Comparison of ENCODE assay signal across 8 cellular contexts in genomic region chr7:142853739-142854504, GRCh38. TPM values are rescaled to one million over a fixed set of nuclear protein-coding genes. Genes with fewer than 3 reads are reported as not detected.
DNase-seq lines count a peak whose midpoint lies in the region; ATAC-seq and TF ChIP-seq lines count a peak whose summit lies in the region.

No MANE protein-coding gene starts in this region.

- H3K4me3 ChIP-seq in CD8-positive, alpha-beta memory T cell (ENCODE audit: low read length): peak overlapping the region; percentile 70
- H3K4me3 ChIP-seq in Peyer's patch (peak overlapping the region; percentile 57 to 79 (median 64)), fibroblast of villous mesenchyme (ENCODE audit: low read depth, low read length) (peak overlapping the region; percentile 86), neural cell (ENCODE audit: low read length) (peak overlapping the region; percentile 75)

- no peaks in the 10 kb centered on the region for H4K20me1 ChIP-seq in neural cell (ENCODE audit: insufficient read depth)

- no peak for TF ChIP-seq POLR2A in Peyer's patch (IDR thresholded peaks at IDR 0.05)

- H3K4me3 Mint-ChIP-seq in CD8-positive, alpha-beta memory T cell: peak overlapping the region; percentile 90 to 98 (median 96)

- H3K9me3 Mint-ChIP-seq in CD8-positive, alpha-beta memory T cell: no peaks in the 10 kb centered on the region

- CTCF ChIA-PET in CD8-positive, alpha-beta memory T cell (lab: Charles Lee): interaction anchor here (0.8 to 3.2 kb wide), 11 partner anchors 10 to 361 kb away, joined by 3 to 28 read pairs (median 5); no protein-coding TSS in a partner anchor

- H3F3A ChIP-seq in neural cell (ENCODE audit: insufficient read depth, low read length, poor library complexity, severe bottlenecking): no peaks in the 10 kb centered on the region

- H3K4me2 ChIP-seq in neural cell (ENCODE audit: low read length): peak overlapping the region; percentile 76

- no peaks in the 10 kb centered on the region for H3K36me3 ChIP-seq in CD8-positive, alpha-beta memory T cell (ENCODE audit: insufficient read depth, low read length)
- H3K36me3 ChIP-seq in Peyer's patch: no peaks in the 10 kb centered on the region
- no peaks in the 10 kb centered on the region for H3K36me3 ChIP-seq in neural cell (ENCODE audit: insufficient read depth, low read length)

- peak; percentile 31 for TF ChIP-seq EP300 in neural cell (conservative IDR thresholded peaks at IDR 0.05; ENCODE audit: poor library complexity, severe bottlenecking)

- TF ChIP-seq CTCF in Peyer's patch (IDR thresholded peaks at IDR 0.05) (peak; percentile 59 to 81 (median 70)), fibroblast of villous mesenchyme (IDR thresholded peaks at IDR 0.05; ENCODE audit: insufficient read depth, low read depth, low read length) (peak; percentile 87), neural cell (IDR thresholded peaks at IDR 0.05; ENCODE audit: poor library complexity, severe bottlenecking) (peak; percentile 95)

- H3K27me3 ChIP-seq in CD8-positive, alpha-beta memory T cell (ENCODE audit: insufficient read depth, low read length, poor library complexity, severe bottlenecking): no peaks in the 10 kb centered on the region
- H3K27me3 ChIP-seq in Peyer's patch: no peaks in the 10 kb centered on the region
- no peaks in the 10 kb centered on the region for H3K27me3 ChIP-seq in neural cell (ENCODE audit: insufficient read depth, low read depth, low read length)

- peak; percentile 83 for ATAC-seq in GM19397 (IDR thresholded peaks at IDR 0.05; ENCODE audit: unreplicated experiment)
- peak; percentile 85 for ATAC-seq in HG03521 (IDR thresholded peaks at IDR 0.05; ENCODE audit: unreplicated experiment)

- peak overlapping the region; percentile 56 for H3K27ac ChIP-seq in CD8-positive, alpha-beta memory T cell (ENCODE audit: low read depth, low read length)
- H3K27ac ChIP-seq in Peyer's patch (peak overlapping the region; percentile 42 to 90 (median 62)), neural cell (ENCODE audit: low read length) (peak overlapping the region; percentile 55), substantia nigra (ENCODE audit: low read depth, low read length, poor library complexity, severe bottlenecking) (peak overlapping the region; percentile 67)

- H2AFZ ChIP-seq in neural cell (ENCODE audit: low read depth, low read length): peak overlapping the region; percentile 58

- H3K79me2 ChIP-seq in neural cell (replicated peaks; ENCODE audit: insufficient read depth, low read length): no peaks in the 10 kb centered on the region

- DNase-seq in CD8-positive, alpha-beta memory T cell: peak; percentile 47 to 77 (median 59)
- DNase-seq in Peyer's patch (peak; percentile 70 to 83 (median 72)), fibroblast of villous mesenchyme (ENCODE audit: low read depth) (peak; percentile 60), substantia nigra (lab: John Stamatoyannopoulos, UW) (peak in 33 of 49 donors; percentile 16 to 81 (median 58))
- peak; percentile 32 to 37 for DNase-seq in activated T-helper 1 cell treated with anti-CD3 and anti-CD28 coated beads, Interleukin-2, amount 50 U/mL, for 16 hours (ENCODE audit: low read depth in 1 of 2, low spot score in 1 of 2)

- H3K9me3 ChIP-seq in CD8-positive, alpha-beta memory T cell (ENCODE audit: low read length): no peaks in the 10 kb centered on the region
- H3K9me3 ChIP-seq in Peyer's patch (no peaks in the 10 kb centered on the region), neural cell (ENCODE audit: low read length) (no peaks in the 10 kb centered on the region)

- H3K9ac ChIP-seq in neural cell (ENCODE audit: low read length): peak overlapping the region; percentile 73

- peaks cover 3 to 12% of the 10 kb centered on the region in 2 donors for H3K27me3 Mint-ChIP-seq in CD8-positive, alpha-beta memory T cell

- POLR2A ChIA-PET in CD8-positive, alpha-beta memory T cell (lab: Charles Lee): interaction anchor here (1.0 to 1.1 kb wide), 2 partner anchors 221 to 551 kb away, joined by 3 read pairs; no protein-coding TSS in a partner anchor

- H3K27ac Mint-ChIP-seq in CD8-positive, alpha-beta memory T cell: peak overlapping the region; percentile 48 to 90 (median 88)

- peaks cover 10 to 27% (median 15%) of the 10 kb centered on the region in 3 donors for H3K4me1 Mint-ChIP-seq in CD8-positive, alpha-beta memory T cell

- peak; percentile 89 for TF ChIP-seq RAD21 in neural cell (conservative IDR thresholded peaks at IDR 0.05)

- peaks cover 21% of the 10 kb centered on the region for H3K4me1 ChIP-seq in CD8-positive, alpha-beta memory T cell (ENCODE audit: insufficient read depth, low read length)
- H3K4me1 ChIP-seq in Peyer's patch: peaks cover 0 to 19% (median 4%) of the 10 kb centered on the region in 4 donors

- H3K36me3 Mint-ChIP-seq in CD8-positive, alpha-beta memory T cell: peaks cover 0 to 7% (median 0%) of the 10 kb centered on the region in 3 donors

- H3K9me2 ChIP-seq in neural cell (ENCODE audit: insufficient read depth, low read length): no peaks in the 10 kb centered on the region

TF ChIP-seq in neural cell, 6 proteins besides CTCF, POLR2A, EP300 and RAD21:
- TF ChIP-seq SMC3 (conservative IDR thresholded peaks at IDR 0.05; ENCODE audit: poor library complexity) (peak; percentile 93), POLR2AphosphoS5 (IDR thresholded peaks at IDR 0.05) (peak; percentile 34), MXI1 (conservative IDR thresholded peaks at IDR 0.05; ENCODE audit: poor library complexity, severe bottlenecking) (no peak), TAF1 (IDR thresholded peaks at IDR 0.05; ENCODE audit: low read depth) (peak; percentile 13), EZH2 (IDR thresholded peaks at IDR 0.05; ENCODE audit: borderline replicate concordance, insufficient read depth, low read length, poor library complexity, severe bottlenecking) (no peak)
- TF ChIP-seq, protein P1, sequence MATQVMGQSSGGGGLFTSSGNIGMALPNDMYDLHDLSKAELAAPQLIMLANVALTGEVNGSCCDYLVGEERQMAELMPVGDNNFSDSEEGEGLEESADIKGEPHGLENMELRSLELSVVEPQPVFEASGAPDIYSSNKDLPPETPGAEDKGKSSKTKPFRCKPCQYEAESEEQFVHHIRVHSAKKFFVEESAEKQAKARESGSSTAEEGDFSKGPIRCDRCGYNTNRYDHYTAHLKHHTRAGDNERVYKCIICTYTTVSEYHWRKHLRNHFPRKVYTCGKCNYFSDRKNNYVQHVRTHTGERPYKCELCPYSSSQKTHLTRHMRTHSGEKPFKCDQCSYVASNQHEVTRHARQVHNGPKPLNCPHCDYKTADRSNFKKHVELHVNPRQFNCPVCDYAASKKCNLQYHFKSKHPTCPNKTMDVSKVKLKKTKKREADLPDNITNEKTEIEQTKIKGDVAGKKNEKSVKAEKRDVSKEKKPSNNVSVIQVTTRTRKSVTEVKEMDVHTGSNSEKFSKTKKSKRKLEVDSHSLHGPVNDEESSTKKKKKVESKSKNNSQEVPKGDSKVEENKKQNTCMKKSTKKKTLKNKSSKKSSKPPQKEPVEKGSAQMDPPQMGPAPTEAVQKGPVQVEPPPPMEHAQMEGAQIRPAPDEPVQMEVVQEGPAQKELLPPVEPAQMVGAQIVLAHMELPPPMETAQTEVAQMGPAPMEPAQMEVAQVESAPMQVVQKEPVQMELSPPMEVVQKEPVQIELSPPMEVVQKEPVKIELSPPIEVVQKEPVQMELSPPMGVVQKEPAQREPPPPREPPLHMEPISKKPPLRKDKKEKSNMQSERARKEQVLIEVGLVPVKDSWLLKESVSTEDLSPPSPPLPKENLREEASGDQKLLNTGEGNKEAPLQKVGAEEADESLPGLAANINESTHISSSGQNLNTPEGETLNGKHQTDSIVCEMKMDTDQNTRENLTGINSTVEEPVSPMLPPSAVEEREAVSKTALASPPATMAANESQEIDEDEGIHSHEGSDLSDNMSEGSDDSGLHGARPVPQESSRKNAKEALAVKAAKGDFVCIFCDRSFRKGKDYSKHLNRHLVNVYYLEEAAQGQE (IDR thresholded peaks at IDR 0.05; ENCODE audit: borderline replicate concordance): peak; percentile 13

RNA-seq across cellular contexts. Expression of gene EPHB6, which starts 1.0 kb away (rescaled TPM):
- total RNA-seq in CD8-positive, alpha-beta memory T cell: 1 to 10 TPM; 6.0 to 8.1 TPM
- 13.7 TPM for polyA plus RNA-seq in CD8-positive, alpha-beta memory T cell
- total RNA-seq in Peyer's patch (10 to 100 TPM in 1 of 4 donors, 1 to 10 TPM in 2, under 1 TPM in 1; 0.53 to 19.0 (median 5.5) TPM), fibroblast of villous mesenchyme (0.43 and 4.2 TPM in 2 replicates)
- polyA plus RNA-seq in neural cell: 14.8 and 25.3 TPM in 2 replicates
- 21.8 and 25.8 TPM in 2 replicates for polyA minus RNA-seq in neural cell

RNA-seq across cellular contexts. Expression of gene TRPV6, which starts 31.6 kb away (rescaled TPM):
- total RNA-seq in CD8-positive, alpha-beta memory T cell: not detected
- not detected for polyA plus RNA-seq in CD8-positive, alpha-beta memory T cell
- total RNA-seq in Peyer's patch (1 to 10 TPM in 1 of 4 donors, under 1 TPM in 3; 0.19 to 2.5 (median 0.82) TPM), fibroblast of villous mesenchyme (not detected in 2 replicates)
- 0.30 and 0.38 TPM in 2 replicates for polyA plus RNA-seq in neural cell
- under 0.01 and 0.35 TPM in 2 replicates for polyA minus RNA-seq in neural cell

Comparison
In these comparisons a context has a peak if more than half of its experiments do, and no peak if none do; other contexts are left out.
1. Peak in every context shown above with its lines: DNase-seq, ATAC-seq, H3K4me3 ChIP-seq and H3K27ac ChIP-seq.